Comparison of ENCODE assay signal across 21 cellular contexts in the genomic region with DNA sequence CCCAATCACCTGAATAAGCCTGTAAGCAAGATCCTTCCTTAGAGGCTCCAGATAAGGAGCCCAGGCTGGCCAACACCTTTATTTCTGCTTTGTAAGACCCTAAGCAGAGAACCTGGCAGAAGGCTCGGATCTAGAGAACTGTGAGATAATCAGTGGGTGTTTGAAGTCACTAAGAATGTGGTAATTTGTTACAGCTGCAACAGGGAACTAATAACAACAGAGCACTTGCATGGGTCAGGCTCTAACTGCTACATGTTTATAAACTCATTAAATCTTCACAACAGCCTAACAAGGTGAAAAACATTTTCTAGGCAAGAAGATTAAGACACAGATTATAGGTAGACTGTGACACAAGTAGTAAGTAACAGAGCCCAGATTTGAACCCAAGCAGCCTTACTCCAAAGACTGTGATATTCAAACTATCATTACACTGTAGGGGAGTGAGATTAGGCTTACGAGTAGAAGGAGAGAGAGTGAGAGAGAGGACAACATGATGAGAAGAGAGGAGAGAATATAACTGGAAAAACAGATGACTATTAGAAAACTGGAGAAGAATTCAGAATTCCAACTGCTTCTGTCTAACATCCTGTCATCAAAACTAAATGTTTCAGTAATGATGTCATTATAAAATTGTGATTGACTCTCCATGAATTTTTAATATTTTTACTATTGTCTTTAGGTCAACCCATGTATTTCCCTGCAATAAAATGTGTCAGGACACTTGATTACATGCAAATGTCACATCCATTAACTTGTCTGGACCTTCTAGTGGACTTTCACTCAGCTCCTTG.
"Had no signal": no experiment of that assay in that cellular context is flagged by ENCODE, and none has a peak within 500 bp of the region (broad histone marks: within the 10 kb centered on the region; RNA-seq: fewer than 3 reads in every experiment).

No MANE protein-coding gene starts in this region.

- H3K27me3 ChIP-seq: breast epithelium, foreskin keratinocyte had no signal

- ATAC-seq: activated CD4-positive, alpha-beta T cell treated with anti-CD3 and anti-CD28 coated beads for 36 hours; activated CD8-positive, alpha-beta memory T cell treated with anti-CD3 and anti-CD28 coated beads, Interleukin-2, amount 10 ng/mL, durations not matched to agents 7 days and 5 days; activated naive CD8-positive, alpha-beta T cell treated with anti-CD3 and anti-CD28 coated beads, Interleukin-2, amount 50 U/mL, for 24 hours; effector memory CD8-positive, alpha-beta T cell; foreskin keratinocyte; psoas muscle; sciatic nerve; T-helper 17 cell had no signal

- H3K36me3 ChIP-seq: breast epithelium, WERI-Rb-1 had no signal

- H3K27ac Mint-ChIP-seq: activated CD4-positive, alpha-beta memory T cell treated with anti-CD3 and anti-CD28 coated beads for 36 hours; activated CD4-positive, alpha-beta T cell treated with anti-CD3 and anti-CD28 coated beads for 36 hours; activated CD8-positive, alpha-beta memory T cell treated with anti-CD3 and anti-CD28 coated beads, Interleukin-2, amount 10 ng/mL, durations not matched to agents 7 days and 5 days; activated naive CD4-positive, alpha-beta T cell treated with anti-CD3 and anti-CD28 coated beads for 36 hours; activated naive CD8-positive, alpha-beta T cell treated with anti-CD3 and anti-CD28 coated beads, Interleukin-2, amount 50 U/mL, for 24 hours; activated T-helper 2 cell treated with anti-CD3 and anti-CD28 coated beads, Interferon-gamma antibody, Interleukin-2, Interleukin-4, amounts not matched to agents 10 μg/mL and 5 μg/mL and 100 μg/mL, durations not matched to agents 14 hours and 24 hours and 36 hours; effector memory CD8-positive, alpha-beta T cell; immature natural killer cell; nephron; T-helper 17 cell had no signal

- H3K27ac ChIP-seq: breast epithelium, foreskin keratinocyte, psoas muscle, WERI-Rb-1 had no signal

- H3K36me3 Mint-ChIP-seq: activated CD4-positive, alpha-beta memory T cell treated with anti-CD3 and anti-CD28 coated beads for 36 hours; activated CD8-positive, alpha-beta memory T cell treated with anti-CD3 and anti-CD28 coated beads, Interleukin-2, amount 10 ng/mL, durations not matched to agents 7 days and 5 days; immature natural killer cell had no signal

- H3K4me3 Mint-ChIP-seq: activated CD4-positive, alpha-beta memory T cell treated with anti-CD3 and anti-CD28 coated beads for 36 hours; activated CD4-positive, alpha-beta T cell treated with anti-CD3 and anti-CD28 coated beads for 36 hours; activated CD8-positive, alpha-beta memory T cell treated with anti-CD3 and anti-CD28 coated beads, Interleukin-2, amount 10 ng/mL, durations not matched to agents 7 days and 5 days; activated naive CD4-positive, alpha-beta T cell treated with anti-CD3 and anti-CD28 coated beads for 36 hours; activated naive CD8-positive, alpha-beta T cell treated with anti-CD3 and anti-CD28 coated beads, Interleukin-2, amount 50 U/mL, for 24 hours; effector memory CD8-positive, alpha-beta T cell; immature natural killer cell; nephron; T-helper 17 cell had no signal

- H3K27me3 Mint-ChIP-seq: activated CD4-positive, alpha-beta memory T cell treated with anti-CD3 and anti-CD28 coated beads for 36 hours; activated CD4-positive, alpha-beta T cell treated with anti-CD3 and anti-CD28 coated beads for 36 hours; activated CD8-positive, alpha-beta memory T cell treated with anti-CD3 and anti-CD28 coated beads, Interleukin-2, amount 10 ng/mL, durations not matched to agents 7 days and 5 days; effector memory CD8-positive, alpha-beta T cell; T-helper 17 cell had no signal

- H3K9me3 ChIP-seq: breast epithelium, psoas muscle had no signal

- H3K9me3 Mint-ChIP-seq: activated CD4-positive, alpha-beta memory T cell treated with anti-CD3 and anti-CD28 coated beads for 36 hours; activated naive CD4-positive, alpha-beta T cell treated with anti-CD3 and anti-CD28 coated beads for 36 hours; activated naive CD8-positive, alpha-beta T cell treated with anti-CD3 and anti-CD28 coated beads, Interleukin-2, amount 50 U/mL, for 24 hours; activated T-helper 2 cell treated with anti-CD3 and anti-CD28 coated beads, Interferon-gamma antibody, Interleukin-2, Interleukin-4, amounts not matched to agents 10 μg/mL and 5 μg/mL and 100 μg/mL, durations not matched to agents 14 hours and 24 hours and 36 hours; nephron had no signal

- DNase-seq: activated CD4-positive, alpha-beta memory T cell treated with anti-CD3 and anti-CD28 coated beads for 36 hours; activated CD4-positive, alpha-beta T cell treated with anti-CD3 and anti-CD28 coated beads for 36 hours; activated CD8-positive, alpha-beta memory T cell treated with anti-CD3 and anti-CD28 coated beads, Interleukin-2, amount 10 ng/mL, durations not matched to agents 7 days and 5 days; activated naive CD4-positive, alpha-beta T cell treated with anti-CD3 and anti-CD28 coated beads for 36 hours; activated naive CD8-positive, alpha-beta T cell treated with anti-CD3 and anti-CD28 coated beads, Interleukin-2, amount 50 U/mL, for 24 hours; activated T-cell treated with anti-CD3 and anti-CD28 coated beads, Interleukin-2, amount 50 U/mL, for 1 hour; aorta; dermis blood vessel endothelial cell; effector memory CD8-positive, alpha-beta T cell; erythroblast; foreskin keratinocyte; glutamatergic neuron; immature natural killer cell; psoas muscle; stimulated activated CD4-positive, alpha-beta T cell treated with anti-CD3 and anti-CD28 coated beads, Interleukin-1b, Interleukin-23, amount 100 ng/mL, for 48 hours; T-helper 17 cell; WERI-Rb-1 had no signal

- H3K4me3 ChIP-seq: breast epithelium, psoas muscle had no signal

- H3K4me1 Mint-ChIP-seq: activated CD4-positive, alpha-beta T cell treated with anti-CD3 and anti-CD28 coated beads for 36 hours; activated CD8-positive, alpha-beta memory T cell treated with anti-CD3 and anti-CD28 coated beads, Interleukin-2, amount 10 ng/mL, durations not matched to agents 7 days and 5 days; activated naive CD8-positive, alpha-beta T cell treated with anti-CD3 and anti-CD28 coated beads, Interleukin-2, amount 50 U/mL, for 24 hours; immature natural killer cell had no signal

- H3K4me1 ChIP-seq: breast epithelium, psoas muscle had no signal
